Comparison of ENCODE assay signal across 7 cellular contexts in the genomic region with DNA sequence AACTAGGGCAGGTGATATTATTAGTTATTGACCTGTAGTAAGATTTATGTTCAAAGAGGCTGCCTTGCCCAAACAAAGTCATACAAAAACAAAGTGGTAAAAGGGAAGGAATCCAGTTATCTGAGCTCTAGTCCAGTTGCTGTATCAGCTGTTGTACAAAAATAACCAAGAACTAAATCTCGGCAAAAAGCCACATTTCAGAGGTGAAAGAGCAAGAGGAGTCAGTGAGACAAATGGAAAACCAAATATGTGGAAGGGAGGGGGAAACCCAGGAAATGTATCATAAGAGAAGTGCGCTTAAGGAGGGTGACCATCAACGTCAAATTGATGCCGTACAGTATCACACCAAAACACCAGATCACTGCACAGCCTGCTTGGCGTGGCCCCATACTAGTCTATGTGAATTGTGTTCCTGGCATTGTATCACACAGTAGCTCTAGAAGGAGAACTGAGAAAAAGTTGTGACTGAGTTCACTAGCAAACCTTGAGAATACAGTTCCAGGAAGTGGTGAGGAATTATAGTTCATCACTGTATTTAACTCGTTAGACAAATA. TPM values are rescaled to one million over a fixed set of nuclear protein-coding genes. Genes with fewer than 3 reads are reported as not detected.
DNase-seq lines count a peak whose midpoint lies in the region; ATAC-seq and TF ChIP-seq lines count a peak whose summit lies in the region.

No MANE protein-coding gene starts in this region.

- ATAC-seq in HG02973 (IDR thresholded peaks at IDR 0.05; ENCODE audit: unreplicated experiment), result peak; percentile 65

- H3K27me3 ChIP-seq in ovary, result no peaks in the 10 kb centered on the region

- H3K9me3 ChIP-seq in ovary, result no peaks in the 10 kb centered on the region

- no peak for TF ChIP-seq CTCF in ovary (IDR thresholded peaks at IDR 0.05)

- TF ChIP-seq EP300 in ovary (IDR thresholded peaks at IDR 0.05), result no peak

- peak overlapping the region in 1 of 2 donors; percentile 40 for H3K27ac ChIP-seq in ovary

- intact Hi-C loops in ovary (cut with DNase I), result loop anchor here in 1 of 4 donors (10.0 kb wide), 1 partner anchor 172 kb away; no protein-coding TSS in a partner anchor

- peak; percentile 17 for DNase-seq in activated naive CD4-positive, alpha-beta T cell treated with anti-CD3 and anti-CD28 coated beads, Interleukin-2, amount 50 U/mL, for 16 hours
- DNase-seq in ovary (peak; percentile 30 to 59 (median 34)), NK-92 (lab: John Stamatoyannopoulos, UW; ENCODE audit: unreplicated experiment) (no peak), retina (no peak), occipital lobe (lab: John Stamatoyannopoulos, UW) (no peak)

- peaks cover 23% of the 10 kb centered on the region for H3K4me1 ChIP-seq in ovary (ENCODE audit: insufficient read depth)

- no peak overlapping the region for H3K4me3 ChIP-seq in ovary

- TF ChIP-seq POLR2A in GM19099 (IDR thresholded peaks at IDR 0.05; ENCODE audit: extremely low read depth, insufficient read length, low read depth) (peak; percentile 68), ovary (IDR thresholded peaks at IDR 0.05) (no peak)

- H3K36me3 ChIP-seq in ovary, result no peaks in the 10 kb centered on the region

- WGBS in ovary, 3 donors, result 4 to 13% (median 8%) methylated on average over 6 of the region's 6 CpGs

RNA-seq across cellular contexts. Expression of a gene that starts 6.4 kb away (rescaled TPM):
- total RNA-seq in ovary (1 to 10 TPM; 2.0 to 8.1 (median 4.3) TPM), occipital lobe (6.7 TPM)
- 1 to 10 TPM; 2.9 to 4.2 TPM for polyA plus RNA-seq in ovary

Comparison
In these comparisons a context has a peak if more than half of its experiments do, and no peak if none do; other contexts are left out.
1. DNase-seq: peak in activated naive CD4-positive, alpha-beta T cell treated with anti-CD3 and anti-CD28 coated beads, Interleukin-2, amount 50 U/mL, for 16 hours (single experiment) and ovary (5 of 5); none in NK-92 (single experiment), retina (single experiment) and occipital lobe (single experiment).